9 cellular contexts compared by ENCODE assay signal in genomic region chr19:49142866-49143335, GRCh38. TPM values are rescaled to one million over a fixed set of nuclear protein-coding genes. Genes with fewer than 3 reads are reported as not detected.
DNase-seq lines count a peak whose midpoint lies in the region; ATAC-seq, FAIRE-seq and TF ChIP-seq lines count a peak whose summit lies in the region.
"Had no signal": no experiment of that assay in that cellular context is flagged by ENCODE, and none has a peak within 500 bp of the region (broad histone marks: within the 10 kb centered on the region; RNA-seq: fewer than 3 reads in every experiment).

No MANE protein-coding gene starts in this region.

- DNase-seq in NCI-H2029 (lab: John Stamatoyannopoulos, UW) (peak; percentile 85), endothelial cell (ENCODE audit: low spot score) (peak; percentile 91), memory B cell (ENCODE audit: low spot score in 2 of 2) (no peak), NCI-H1105 (lab: John Stamatoyannopoulos, UW) (no peak)
- DNase-seq in activated CD4-positive, alpha-beta memory T cell treated with anti-CD3 and anti-CD28 coated beads, Interleukin-2, amount 10 ng/mL, durations not matched to agents 7 days and 5 days, result peak; percentile 74
- peak; percentile 66 to 76 for DNase-seq in stimulated activated CD8-positive, alpha-beta memory T cell treated with anti-CD3 and anti-CD28 coated beads, Interleukin-15, amount 100 ng/mL, for 48 hours (ENCODE audit: low read depth in 2 of 2)

- H3K4me3 Mint-ChIP-seq in activated CD4-positive, alpha-beta memory T cell treated with anti-CD3 and anti-CD28 coated beads, Interleukin-2, amount 10 ng/mL, durations not matched to agents 7 days and 5 days, result peak overlapping the region; percentile 70
- H3K4me3 Mint-ChIP-seq in endothelial cell (ENCODE audit: unreplicated experiment) (peak overlapping the region; percentile 91), memory B cell (peak overlapping the region; percentile 72)

- peak; percentile 94 for ATAC-seq in GM19023 (IDR thresholded peaks at IDR 0.05; ENCODE audit: unreplicated experiment)
- peak; percentile 74 for ATAC-seq in memory B cell (ENCODE audit: low read depth)

- TF ChIP-seq CTCF in endothelial cell (IDR thresholded peaks at IDR 0.05; ENCODE audit: unreplicated experiment), result no peak

- peak; percentile 98 for FAIRE-seq in A204.1 (lab: Jason Lieb, UNC)
- FAIRE-seq: GM18507 had no signal

- H3K9me3 Mint-ChIP-seq in activated CD4-positive, alpha-beta memory T cell treated with anti-CD3 and anti-CD28 coated beads, Interleukin-2, amount 10 ng/mL, durations not matched to agents 7 days and 5 days, result no peaks in the 10 kb centered on the region
- H3K9me3 Mint-ChIP-seq in endothelial cell (ENCODE audit: unreplicated experiment) (no peaks in the 10 kb centered on the region), memory B cell (no peaks in the 10 kb centered on the region)

- H3K4me1 Mint-ChIP-seq in activated CD4-positive, alpha-beta memory T cell treated with anti-CD3 and anti-CD28 coated beads, Interleukin-2, amount 10 ng/mL, durations not matched to agents 7 days and 5 days, result peaks cover 20% of the 10 kb centered on the region
- H3K4me1 Mint-ChIP-seq in endothelial cell (ENCODE audit: unreplicated experiment) (peaks cover 23% of the 10 kb centered on the region), memory B cell (peaks cover 16% of the 10 kb centered on the region)

- H3K27ac Mint-ChIP-seq in activated CD4-positive, alpha-beta memory T cell treated with anti-CD3 and anti-CD28 coated beads, Interleukin-2, amount 10 ng/mL, durations not matched to agents 7 days and 5 days, result no peak overlapping the region
- H3K27ac Mint-ChIP-seq in endothelial cell (ENCODE audit: unreplicated experiment) (no peak overlapping the region), memory B cell (no peak overlapping the region)

- H3K27me3 Mint-ChIP-seq in activated CD4-positive, alpha-beta memory T cell treated with anti-CD3 and anti-CD28 coated beads, Interleukin-2, amount 10 ng/mL, durations not matched to agents 7 days and 5 days, result peaks cover 26% of the 10 kb centered on the region
- H3K27me3 Mint-ChIP-seq in endothelial cell (ENCODE audit: unreplicated experiment) (peaks cover 20% of the 10 kb centered on the region), memory B cell (peaks cover 34% of the 10 kb centered on the region)

- H3K36me3 Mint-ChIP-seq in activated CD4-positive, alpha-beta memory T cell treated with anti-CD3 and anti-CD28 coated beads, Interleukin-2, amount 10 ng/mL, durations not matched to agents 7 days and 5 days (ENCODE audit: low read depth), result no peaks in the 10 kb centered on the region
- peaks cover 4% of the 10 kb centered on the region for H3K36me3 Mint-ChIP-seq in endothelial cell (ENCODE audit: low read depth, unreplicated experiment)
- H3K36me3 Mint-ChIP-seq in memory B cell, result peaks cover 4% of the 10 kb centered on the region

- CTCF ChIA-PET in activated CD4-positive, alpha-beta memory T cell treated with anti-CD3 and anti-CD28 coated beads, Interleukin-2, amount 10 ng/mL, durations not matched to agents 7 days and 5 days (lab: Charles Lee), result interaction anchor here (0.6 to 1.1 kb wide), 3 partner anchors 45 to 751 kb away, joined by 3 to 6 read pairs (median 4); no protein-coding TSS in a partner anchor

- POLR2A ChIA-PET in activated CD4-positive, alpha-beta memory T cell treated with anti-CD3 and anti-CD28 coated beads, Interleukin-2, amount 10 ng/mL, durations not matched to agents 7 days and 5 days (lab: Charles Lee), result no interaction called here

RNA-seq across cellular contexts. Expression of gene HRC, which starts 12.3 kb away (rescaled TPM):
- not detected for total RNA-seq in activated CD4-positive, alpha-beta memory T cell treated with anti-CD3 and anti-CD28 coated beads, Interleukin-2, amount 10 ng/mL, durations not matched to agents 7 days and 5 days
- total RNA-seq in endothelial cell (ENCODE audit: unreplicated experiment), result 0.72 TPM

RNA-seq across cellular contexts. Expression of gene TRPM4, which starts 14.7 kb away (rescaled TPM):
- under 1 TPM in 1 of 2 experiments, not detected in 1; 0.58 TPM for total RNA-seq in activated CD4-positive, alpha-beta memory T cell treated with anti-CD3 and anti-CD28 coated beads, Interleukin-2, amount 10 ng/mL, durations not matched to agents 7 days and 5 days
- total RNA-seq in endothelial cell (ENCODE audit: unreplicated experiment), result 75.3 TPM

RNA-seq across cellular contexts. Expression of gene PPFIA3, which starts 23.6 kb away (rescaled TPM):
- 1 to 10 TPM; 2.6 TPM for total RNA-seq in activated CD4-positive, alpha-beta memory T cell treated with anti-CD3 and anti-CD28 coated beads, Interleukin-2, amount 10 ng/mL, durations not matched to agents 7 days and 5 days
- 19.7 TPM for total RNA-seq in endothelial cell (ENCODE audit: unreplicated experiment)

RNA-seq across cellular contexts. Expression of gene C19orf73, which starts 24.0 kb away (rescaled TPM):
- 1 to 10 TPM; 1.0 TPM for total RNA-seq in activated CD4-positive, alpha-beta memory T cell treated with anti-CD3 and anti-CD28 coated beads, Interleukin-2, amount 10 ng/mL, durations not matched to agents 7 days and 5 days
- total RNA-seq in endothelial cell (ENCODE audit: unreplicated experiment), result 0.51 TPM

RNA-seq across cellular contexts. Expression of gene LIN7B, which starts 28.7 kb away (rescaled TPM):
- total RNA-seq in activated CD4-positive, alpha-beta memory T cell treated with anti-CD3 and anti-CD28 coated beads, Interleukin-2, amount 10 ng/mL, durations not matched to agents 7 days and 5 days, result 1 to 10 TPM; 4.3 to 4.7 TPM
- total RNA-seq in endothelial cell (ENCODE audit: unreplicated experiment), result 5.8 TPM

Comparison
In these comparisons a context has a peak if more than half of its experiments do, and no peak if none do; other contexts are left out.
1. DNase-seq: peak in NCI-H2029 (single experiment), activated CD4-positive, alpha-beta memory T cell treated with anti-CD3 and anti-CD28 coated beads, Interleukin-2, amount 10 ng/mL, durations not matched to agents 7 days and 5 days (single experiment), endothelial cell (single experiment) and stimulated activated CD8-positive, alpha-beta memory T cell treated with anti-CD3 and anti-CD28 coated beads, Interleukin-15, amount 100 ng/mL, for 48 hours (2 of 2); none in memory B cell (0 of 2) and NCI-H1105 (single experiment).
2. RNA of gene TRPM4, which starts 14.7 kb away (total RNA-seq): 75.3 TPM in endothelial cell (single experiment); 0.58 TPM in activated CD4-positive, alpha-beta memory T cell treated with anti-CD3 and anti-CD28 coated beads, Interleukin-2, amount 10 ng/mL, durations not matched to agents 7 days and 5 days; every median in the first group is over 10 times any median in the second.
3. Peak in every context shown above with its lines, with median percentiles within 50 percentile points of each other: H3K4me3 Mint-ChIP-seq.